24 cellular contexts compared by ENCODE assay signal in genomic region chr2:181648478-181649155, GRCh38. TPM values are rescaled to one million over a fixed set of nuclear protein-coding genes. Genes with fewer than 3 reads are reported as not detected.
"Had no signal": no experiment of that assay in that cellular context is flagged by ENCODE, and none has a peak within 500 bp of the region (broad histone marks: within the 10 kb centered on the region; RNA-seq: fewer than 3 reads in every experiment).

No MANE protein-coding gene starts in this region.

- H3K4me1 ChIP-seq: right atrium auricular region, transverse colon, vagina had no signal

- ATAC-seq: activated T-cell treated with anti-CD3 and anti-CD28 coated beads, Interleukin-2, amount 50 U/mL, for 4 hours; WTC11 had no signal

- DNase-seq: activated CD4-positive, alpha-beta memory T cell treated with anti-CD3 and anti-CD28 coated beads, Interleukin-2, amount 10 ng/mL, durations not matched to agents 7 days and 5 days; activated CD4-positive, alpha-beta T cell treated with anti-CD3 and anti-CD28 coated beads for 4 hours; activated effector memory CD4-positive, alpha-beta T cell treated with Interleukin-2 at 50 U/mL for 16 hours; activated naive CD4-positive, alpha-beta T cell treated with anti-CD3 and anti-CD28 coated beads, Interleukin-2, amount 50 U/mL, for 16 hours; activated T-cell treated with anti-CD3 and anti-CD28 coated beads, Interleukin-2, amount 50 U/mL, for 4 hours; endodermal cell; head of caudate nucleus; immature natural killer cell; mesendoderm; nucleus accumbens; small intestine; stimulated activated CD4-positive, alpha-beta T cell treated with anti-CD3 and anti-CD28 coated beads, Interleukin-4, amount 100 ng/mL, for 4 hours; stimulated activated CD8-positive, alpha-beta memory T cell treated with anti-CD3 and anti-CD28 coated beads, Interleukin-4, amount 100 ng/mL, for 48 hours; stimulated activated naive CD4-positive, alpha-beta T cell treated with Interleukin-2 at 50 U/mL for 16 hours; transverse colon had no signal

- H3K27ac ChIP-seq: right atrium auricular region, transverse colon, vagina had no signal

- H3K9me3 ChIP-seq: right atrium auricular region, transverse colon, vagina had no signal

- H3K27me3 ChIP-seq: right atrium auricular region, transverse colon, vagina had no signal

- H3K4me3 ChIP-seq: right atrium auricular region, transverse colon, vagina had no signal

- H3K36me3 ChIP-seq: right atrium auricular region, transverse colon, vagina had no signal

RNA-seq across cellular contexts. Expression of gene CERKL, which starts 8.3 kb away (rescaled TPM):
- total RNA-seq: chondrocyte, dermis microvascular lymphatic vessel endothelial cell, lower leg skin, posterior vena cava, right atrium auricular region, vagina had no signal

RNA-seq across cellular contexts. Expression of gene NEUROD1, which starts 31.7 kb away (rescaled TPM):
- total RNA-seq: activated CD4-positive, alpha-beta memory T cell treated with anti-CD3 and anti-CD28 coated beads, Interleukin-2, amount 10 ng/mL, durations not matched to agents 7 days and 5 days; activated T-cell treated with anti-CD3 and anti-CD28 coated beads, Interleukin-2, amount 50 U/mL, for 4 hours; astrocyte; chondrocyte; dermis microvascular lymphatic vessel endothelial cell; endodermal cell; epithelial cell of proximal tubule; lower leg skin; posterior vena cava; right atrium auricular region; vagina had no signal
